In genomic region chr4:17664755-17665154, GRCh38 we compare ENCODE assay signal across 9 cellular contexts. TPM values are rescaled to one million over a fixed set of nuclear protein-coding genes. Genes with fewer than 3 reads are reported as not detected.
A peak's percentile ranks its signal among the peaks of the same experiment; 100 is the strongest.
DNase-seq lines count a peak whose midpoint lies in the region; ATAC-seq, FAIRE-seq and TF ChIP-seq lines count a peak whose summit lies in the region.
"Had no signal": no experiment of that assay in that cellular context is flagged by ENCODE, and none has a peak within 500 bp of the region (broad histone marks: within the 10 kb centered on the region; RNA-seq: fewer than 3 reads in every experiment).

No MANE protein-coding gene starts in this region.

- H3K79me1 ChIP-seq in trophoblast cell (ENCODE audit: low read length) = no peaks in the 10 kb centered on the region

- H4K91ac ChIP-seq in trophoblast cell (ENCODE audit: low read depth, low read length) = no peak overlapping the region

- no peak overlapping the region for H3K4me3 Mint-ChIP-seq in activated naive CD8-positive, alpha-beta T cell treated with anti-CD3 and anti-CD28 coated beads, Interleukin-2, amount 50 U/mL, for 24 hours

- no peak overlapping the region for H3K23ac ChIP-seq in trophoblast cell (ENCODE audit: low read length)

- DNase-seq in GM12891 (ENCODE audit: insufficient read length, low spot score) (no peak), trophoblast cell (no peak), HuH-7.5 (ENCODE audit: low spot score) (no peak), NCI-H774 (lab: John Stamatoyannopoulos, UW) (no peak), T1000 (lab: John Stamatoyannopoulos, UW) (no peak)
- no peak for DNase-seq in activated naive CD8-positive, alpha-beta T cell treated with anti-CD3 and anti-CD28 coated beads, Interleukin-2, amount 50 U/mL, for 24 hours

- H4K8ac ChIP-seq in trophoblast cell (ENCODE audit: low read depth, low read length) = no peak overlapping the region

- H2BK120ac ChIP-seq in trophoblast cell (ENCODE audit: insufficient read depth, low read length, poor library complexity) = no peak overlapping the region

- TF ChIP-seq POLR2A in GM12891 (IDR thresholded peaks at IDR 0.05; ENCODE audit: low read depth, low read length) = no peak

- no peak overlapping the region for H2BK12ac ChIP-seq in trophoblast cell (ENCODE audit: low read length)

- H2AFZ ChIP-seq in trophoblast cell (ENCODE audit: insufficient read depth, low read length, poor library complexity) = no peak overlapping the region

- H4K12ac ChIP-seq in trophoblast cell (ENCODE audit: low read depth, low read length) = no peak overlapping the region

- H3K79me2 ChIP-seq in trophoblast cell (ENCODE audit: control insufficient read depth, insufficient read depth, low read length, poor library complexity) = no peaks in the 10 kb centered on the region

- ATAC-seq in GM21447 (IDR thresholded peaks at IDR 0.05; ENCODE audit: unreplicated experiment) = peak; percentile 95
- peak; percentile 92 for ATAC-seq in HG03442 (IDR thresholded peaks at IDR 0.05; ENCODE audit: unreplicated experiment)
- ATAC-seq in activated naive CD8-positive, alpha-beta T cell treated with anti-CD3 and anti-CD28 coated beads, Interleukin-2, amount 50 U/mL, for 24 hours = peak; percentile 86

- H2BK5ac ChIP-seq in trophoblast cell (ENCODE audit: low read depth, low read length, poor library complexity) = no peak overlapping the region

- H3K9ac ChIP-seq in trophoblast cell (ENCODE audit: low read length) = no peak overlapping the region

- no peaks in the 10 kb centered on the region for H3K9me3 Mint-ChIP-seq in activated naive CD8-positive, alpha-beta T cell treated with anti-CD3 and anti-CD28 coated beads, Interleukin-2, amount 50 U/mL, for 24 hours

- H3K27ac Mint-ChIP-seq in activated naive CD8-positive, alpha-beta T cell treated with anti-CD3 and anti-CD28 coated beads, Interleukin-2, amount 50 U/mL, for 24 hours = no peak overlapping the region
- H3K27ac Mint-ChIP-seq: activated naive CD4-positive, alpha-beta T cell treated with anti-CD3 and anti-CD28 coated beads, Interleukin-2, amount 50 U/mL, for 72 hours had no signal

- peaks cover 17% of the 10 kb centered on the region for H3K4me1 Mint-ChIP-seq in activated naive CD8-positive, alpha-beta T cell treated with anti-CD3 and anti-CD28 coated beads, Interleukin-2, amount 50 U/mL, for 24 hours

- H3K14ac ChIP-seq in trophoblast cell (ENCODE audit: low read length) = no peak overlapping the region

- peaks cover 5% of the 10 kb centered on the region for H3K27me3 Mint-ChIP-seq in activated naive CD8-positive, alpha-beta T cell treated with anti-CD3 and anti-CD28 coated beads, Interleukin-2, amount 50 U/mL, for 24 hours

- peak; percentile 40 for FAIRE-seq in GM12891 (lab: Jason Lieb, UNC)

- no peaks in the 10 kb centered on the region for H3K9me3 ChIP-seq in trophoblast cell (ENCODE audit: insufficient read depth, low read depth, low read length)

- no peak overlapping the region for H3K4me2 ChIP-seq in trophoblast cell (ENCODE audit: low read length)

- H3K36me3 ChIP-seq in trophoblast cell (ENCODE audit: control insufficient read depth in 1 of 2, insufficient read depth in 2 of 2, low read length in 2 of 2) = no peaks in the 10 kb centered on the region

- H3K4me1 ChIP-seq in trophoblast cell (ENCODE audit: control insufficient read depth in 1 of 2, insufficient read depth in 2 of 2, low read length in 2 of 2) = no peaks in the 10 kb centered on the region

- no peak overlapping the region for H3K27ac ChIP-seq in trophoblast cell (ENCODE audit: low read depth, low read length)

- no CpG with 5 or more reads among the region's 4 CpGs for WGBS in trophoblast cell (ENCODE audit: extremely low coverage, insufficient coverage, insufficient read length)

- H3K4ac ChIP-seq in trophoblast cell (ENCODE audit: low read depth, low read length) = no peak overlapping the region

- H3K4me3 ChIP-seq in trophoblast cell (ENCODE audit: low read depth, low read length) = no peak overlapping the region

- H3K27me3 ChIP-seq in trophoblast cell (ENCODE audit: insufficient read depth, low read length) = no peaks in the 10 kb centered on the region

- no peaks in the 10 kb centered on the region for H3K36me3 Mint-ChIP-seq in activated naive CD8-positive, alpha-beta T cell treated with anti-CD3 and anti-CD28 coated beads, Interleukin-2, amount 50 U/mL, for 24 hours (ENCODE audit: low read depth)

- H2AK5ac ChIP-seq in trophoblast cell (ENCODE audit: low read length) = no peak overlapping the region

- no peak overlapping the region for H3K18ac ChIP-seq in trophoblast cell (ENCODE audit: low read length)

TF ChIP-seq in GM12891, 5 proteins besides CTCF, POLR2A, EP300 and RAD21:
- TF ChIP-seq PAX5 (IDR thresholded peaks at IDR 0.05; ENCODE audit: insufficient read depth, low read length, severe bottlenecking) = no peak
- peak; percentile 90 for TF ChIP-seq POU2F2 (IDR thresholded peaks at IDR 0.05; ENCODE audit: low read depth, low read length)
- peak; percentile 50; the same call in 1 of the 2 replicates for TF ChIP-seq SPI1 (IDR thresholded peaks at IDR 0.05; ENCODE audit: low read depth, low read length)
- no peak for TF ChIP-seq TAF1 (IDR thresholded peaks at IDR 0.05; ENCODE audit: low read depth, low read length)
- TF ChIP-seq POLR2AphosphoS5 (IDR thresholded peaks at IDR 0.05; ENCODE audit: low read depth, low read length) = no peak

RNA-seq across cellular contexts. Expression of gene MED28, which starts 50.3 kb away (rescaled TPM):
- polyA plus RNA-seq in GM12891 (2012; ENCODE audit: low read depth, missing spikeins) = 49.0 TPM
- 20.5 and 21.5 TPM in 2 replicates for polyA plus RNA-seq in trophoblast cell (2013)
